ENCODE assay signal across 19 cellular contexts in genomic region chr5:145637396-145637795, GRCh38.
A peak's percentile ranks its signal among the peaks of the same experiment; 100 is the strongest.
DNase-seq lines count a peak whose midpoint lies in the region; ATAC-seq and TF ChIP-seq lines count a peak whose summit lies in the region.
"Had no signal": no experiment of that assay in that cellular context is flagged by ENCODE, and none has a peak within 500 bp of the region (broad histone marks: within the 10 kb centered on the region; RNA-seq: fewer than 3 reads in every experiment).

No MANE protein-coding gene starts in this region.

- no peak overlapping the region for H2AFZ ChIP-seq in OCI-LY7 (ENCODE audit: low read length)

- H3K4me2 ChIP-seq in OCI-LY7 (ENCODE audit: low read length): no peak overlapping the region

- intact Hi-C loops in OCI-LY7 (cut with micrococcal nuclease; ENCODE audit: unreplicated experiment): no loop called here

- TF ChIP-seq CTCF in fibroblast of mammary gland (conservative IDR thresholded peaks at IDR 0.05; ENCODE audit: control insufficient read depth, insufficient read depth, low read depth, low read length): no peak
- TF ChIP-seq CTCF in OCI-LY7 (conservative IDR thresholded peaks at IDR 0.05; ENCODE audit: low read length): no peak

- H3K4me3 ChIP-seq in fibroblast of mammary gland (ENCODE audit: control insufficient read depth, low read depth, low read length) (no peak overlapping the region), OCI-LY7 (ENCODE audit: low read depth, low read length, poor library complexity, severe bottlenecking) (no peak overlapping the region)
- H3K4me3 ChIP-seq: GM12878 had no signal

- POLR2A ChIA-PET in OCI-LY7 (lab: Charles Lee): no interaction called here

- H3K36me3 ChIP-seq in OCI-LY7 (ENCODE audit: insufficient read depth, low read length): no peaks in the 10 kb centered on the region

- CTCF ChIA-PET in OCI-LY7 (lab: Charles Lee; ENCODE audit: unreplicated experiment): no interaction called here

- no peaks in the 10 kb centered on the region for H3K4me1 ChIP-seq in OCI-LY7 (ENCODE audit: insufficient read depth, low read length, poor library complexity, severe bottlenecking)

- H3K27ac ChIP-seq in OCI-LY7 (ENCODE audit: low read depth, low read length, poor library complexity, severe bottlenecking): no peak overlapping the region

- no peaks in the 10 kb centered on the region for H3K79me2 ChIP-seq in OCI-LY7 (ENCODE audit: insufficient read depth, low read depth, low read length)

- ATAC-seq in HG02678 (IDR thresholded peaks at IDR 0.05; ENCODE audit: unreplicated experiment): no peak
- no peak for ATAC-seq in GM18511 (IDR thresholded peaks at IDR 0.05; ENCODE audit: unreplicated experiment)
- ATAC-seq: GM12878, Panc1, Right ventricle myocardium inferior had no signal

- peaks cover 3% of the 10 kb centered on the region; the same call in 1 of the 2 replicates for H3K9me2 ChIP-seq in OCI-LY7 (ENCODE audit: insufficient read depth, low read length)

- H4K20me1 ChIP-seq in OCI-LY7 (ENCODE audit: insufficient read depth, low read length): no peaks in the 10 kb centered on the region

- H3K9me3 ChIP-seq in OCI-LY7 (ENCODE audit: low read length): no peaks in the 10 kb centered on the region

- no TSS peak for BruUV-seq in OCI-LY7 (replicated peaks; lab: Mats Ljungman, UMichigan)

- DNase-seq in GM03348 (ENCODE audit: low spot score) (peak; percentile 31), NCI-H226 (peak; percentile 73), fibroblast of mammary gland (ENCODE audit: low read depth) (peak; percentile 29), renal cortical epithelial cell (ENCODE audit: low read depth) (peak; percentile 26), GDM1 (lab: John Stamatoyannopoulos, UW) (no peak), OCI-LY7 (ENCODE audit: low spot score) (no peak)
- DNase-seq: AML-193, COR-L47, GOT3, MV-4-11, NCI-H1417, NCI-H2029 treated with DMSO at 0.1 percent for 48 hours, NCI-H510A treated with DMSO at 0.1 percent for 48 hours, T-helper 1 cell had no signal

Comparison
In these comparisons a context has a peak if more than half of its experiments do, and no peak if none do; other contexts are left out.
1. DNase-seq: peak in GM03348 (single experiment), NCI-H226 (single experiment), fibroblast of mammary gland (single experiment) and renal cortical epithelial cell (single experiment); none in GDM1 (single experiment) and OCI-LY7 (single experiment).